Comparison of ENCODE assay signal across 1 cellular context in genomic region chr7:32490127-32490796, GRCh38.
TF ChIP-seq lines count a peak whose summit lies in the region.

Gene LSM5 (minus strand): TSS chr7:32490380. CDS start chr7:32490365, 15 bp downstream.

TF ChIP-seq in K562, 482 proteins besides CTCF, POLR2A, EP300 and RAD21 (continued from another document and continues in another):
- TF ChIP-seq MNT (conservative IDR thresholded peaks at IDR 0.05): peak; percentile 67 to 90
- TF ChIP-seq SNIP1 (IDR thresholded peaks at IDR 0.05; ENCODE audit: low read depth): no peak
- TF ChIP-seq FOXJ2 (tag; IDR thresholded peaks at IDR 0.05): 0 out of 2 replicates have a peak, but pooled peaks have one; percentile 62
- peak; percentile 60; the same call in 1 of the 2 replicates for TF ChIP-seq ZNF24 (IDR thresholded peaks at IDR 0.05)
- TF ChIP-seq SUPT5H (IDR thresholded peaks at IDR 0.05): peak; percentile 88
- TF ChIP-seq ARID1B (IDR thresholded peaks at IDR 0.05): peak; percentile 48; the same call in 1 of the 2 replicates
- TF ChIP-seq LEF1 (IDR thresholded peaks at IDR 0.05): no peak
- peak in 1 of 2 experiments; percentile 93; a peak in 2 of 4 replicates for TF ChIP-seq ZMIZ1 (IDR thresholded peaks at IDR 0.05; ENCODE audit: low read depth in 2 of 2, low read length in 2 of 2)
- peak; percentile 99 for TF ChIP-seq C11orf30 (IDR thresholded peaks at IDR 0.05; ENCODE audit: low read depth)
- no peak for TF ChIP-seq IRF9 (tag; IDR thresholded peaks at IDR 0.05)
- TF ChIP-seq EZH2 (IDR thresholded peaks at IDR 0.05; ENCODE audit: borderline replicate concordance, low read depth, low read length): no peak
- no peak for TF ChIP-seq ZNF407 (IDR thresholded peaks at IDR 0.05; ENCODE audit: low read depth)
- TF ChIP-seq MYNN (IDR thresholded peaks at IDR 0.05): 0 out of 2 replicates have a peak, but pooled peaks have one; percentile 29
- no peak for TF ChIP-seq MYNN (CRISPR knock-in tag; IDR thresholded peaks at IDR 0.05)
- peak; percentile 92 for TF ChIP-seq POLR2H (tag; IDR thresholded peaks at IDR 0.05; ENCODE audit: low read depth)
- TF ChIP-seq RFX1 (IDR thresholded peaks at IDR 0.05): peak; percentile 72
- no peak for TF ChIP-seq ZNF311 (CRISPR knock-in tag; IDR thresholded peaks at IDR 0.05)
- peak; percentile 97 for TF ChIP-seq SIN3B (IDR thresholded peaks at IDR 0.05; ENCODE audit: low read depth)
- TF ChIP-seq CBFB (CRISPR knock-in tag; IDR thresholded peaks at IDR 0.05): 0 out of 2 replicates have a peak, but pooled peaks have one; percentile 63
- TF ChIP-seq ZNF175 (CRISPR knock-in tag; IDR thresholded peaks at IDR 0.05; ENCODE audit: low read depth): 0 out of 2 replicates have a peak, but pooled peaks have one; percentile 26
- peak; percentile 83 for TF ChIP-seq NR2C2 (CRISPR knock-in tag; IDR thresholded peaks at IDR 0.05)
- TF ChIP-seq NR2C2 (tag; IDR thresholded peaks at IDR 0.05): peak; percentile 51
- no peak for TF ChIP-seq NFXL1 (CRISPR knock-in tag; IDR thresholded peaks at IDR 0.05)
- peak; percentile 88 to 93 for TF ChIP-seq UBTF (IDR thresholded peaks at IDR 0.05; ENCODE audit: borderline replicate concordance in 1 of 2, low read depth in 2 of 2, low read length in 2 of 2)
- 0 out of 2 replicates have a peak, but pooled peaks have one; percentile 49 for TF ChIP-seq FOSL1 (tag; conservative IDR thresholded peaks at IDR 0.05)
- TF ChIP-seq MAFF (IDR thresholded peaks at IDR 0.05; ENCODE audit: low read length): 0 out of 2 replicates have a peak, but pooled peaks have one; percentile 6
- peak; percentile 82 for TF ChIP-seq CHAMP1 (IDR thresholded peaks at IDR 0.05)
- TF ChIP-seq NFYB (IDR thresholded peaks at IDR 0.05; ENCODE audit: extremely low read depth, insufficient read length): peak; percentile 12
- TF ChIP-seq TRIM25 (IDR thresholded peaks at IDR 0.05; ENCODE audit: borderline replicate concordance): peak; percentile 100
- TF ChIP-seq PRDM10 (IDR thresholded peaks at IDR 0.05; ENCODE audit: partially characterized antibody): peak; percentile 60
